21 cellular contexts compared by ENCODE assay signal in the genomic region with DNA sequence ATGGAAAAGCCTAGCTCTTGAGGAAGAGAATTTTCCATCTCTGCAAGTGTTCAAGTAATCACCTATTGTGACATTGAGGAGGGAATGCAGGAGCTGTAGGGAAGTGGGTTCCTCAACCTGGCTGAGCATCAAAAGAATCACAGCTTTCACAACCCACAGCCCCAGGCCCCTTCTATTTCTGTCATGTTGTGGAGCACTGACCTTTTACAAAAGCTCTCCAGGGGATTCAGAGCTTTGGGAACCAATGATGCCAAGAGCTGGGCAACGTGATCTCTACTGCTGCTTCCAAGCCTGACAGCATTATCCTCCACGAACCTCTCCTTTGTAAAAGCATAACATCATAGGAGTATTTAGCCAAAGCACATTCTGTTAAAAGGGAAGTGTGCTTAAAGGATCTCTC.
"Had no signal": no experiment of that assay in that cellular context is flagged by ENCODE, and none has a peak within 500 bp of the region (broad histone marks: within the 10 kb centered on the region; RNA-seq: fewer than 3 reads in every experiment).

No MANE protein-coding gene starts in this region.

- H3K9ac ChIP-seq: parathyroid adenoma had no signal

- DNase-seq: activated CD4-positive, alpha-beta T cell treated with anti-CD3 and anti-CD28 coated beads, Interleukin-2, amount 50 U/mL, for 1 hour; activated CD8-positive, alpha-beta memory T cell treated with anti-CD3 and anti-CD28 coated beads, Interleukin-2, amount 50 U/mL, for 4 hours; activated naive CD4-positive, alpha-beta T cell treated with anti-CD3 and anti-CD28 coated beads for 36 hours; activated T-cell treated with anti-CD3 and anti-CD28 coated beads, Interleukin-2, amount 50 U/mL, for 4 hours; foreskin keratinocyte; hypothalamus; kidney; naive B cell; stimulated activated CD4-positive, alpha-beta T cell treated with anti-CD3 and anti-CD28 coated beads, Interleukin-4, amount 100 ng/mL, for 24 hours; stomach; T-cell; T-helper 9 cell; testis had no signal

- H2AFZ ChIP-seq: parathyroid adenoma had no signal

- H3K36me3 Mint-ChIP-seq: naive B cell; stimulated activated effector memory CD8-positive, alpha-beta T cell treated with anti-CD3 and anti-CD28 coated beads, Interleukin-12 subunit alpha, Interleukin-12 subunit beta, amount 100 ng/mL, for 72 hours; T-cell; type B pancreatic cell had no signal

- H3K36me3 ChIP-seq: stomach had no signal

- H3K9me3 ChIP-seq: stomach, testis had no signal

- H3K9me3 Mint-ChIP-seq: activated naive CD4-positive, alpha-beta T cell treated with anti-CD3 and anti-CD28 coated beads for 36 hours; activated T-cell treated with anti-CD3 and anti-CD28 coated beads, Interleukin-2, amount 50 U/mL, for 4 hours; stimulated activated effector memory CD8-positive, alpha-beta T cell treated with anti-CD3 and anti-CD28 coated beads, Interleukin-12 subunit alpha, Interleukin-12 subunit beta, amount 100 ng/mL, for 72 hours; T-cell; type B pancreatic cell had no signal

- H3K4me3 ChIP-seq: lung, stomach, testis had no signal

- H3K27ac ChIP-seq: epithelial cell of prostate, foreskin keratinocyte, parathyroid adenoma, stomach, testis had no signal

- H3K27me3 ChIP-seq: stomach, testis had no signal

- H3K4me1 Mint-ChIP-seq: naive B cell; stimulated activated effector memory CD8-positive, alpha-beta T cell treated with anti-CD3 and anti-CD28 coated beads, Interleukin-12 subunit alpha, Interleukin-12 subunit beta, amount 100 ng/mL, for 72 hours; T-cell had no signal

- ATAC-seq: activated CD4-positive, CD25-positive, alpha-beta regulatory T cell treated with anti-CD3 and anti-CD28 coated beads, Interleukin-2, amount 50 U/mL, for 24 hours; activated T-cell treated with anti-CD3 and anti-CD28 coated beads, Interleukin-2, amount 50 U/mL, for 4 hours; foreskin keratinocyte; left lobe of liver; sciatic nerve; stimulated activated effector memory CD8-positive, alpha-beta T cell treated with anti-CD3 and anti-CD28 coated beads, Interleukin-12 subunit alpha, Interleukin-12 subunit beta, amount 100 ng/mL, for 72 hours; T-cell had no signal

- H3K79me2 ChIP-seq: parathyroid adenoma had no signal

- H3K4me3 Mint-ChIP-seq: activated naive CD4-positive, alpha-beta T cell treated with anti-CD3 and anti-CD28 coated beads for 36 hours; activated T-cell treated with anti-CD3 and anti-CD28 coated beads, Interleukin-2, amount 50 U/mL, for 4 hours; stimulated activated effector memory CD8-positive, alpha-beta T cell treated with anti-CD3 and anti-CD28 coated beads, Interleukin-12 subunit alpha, Interleukin-12 subunit beta, amount 100 ng/mL, for 72 hours; T-cell; type B pancreatic cell had no signal

- H3K27ac Mint-ChIP-seq: activated naive CD4-positive, alpha-beta T cell treated with anti-CD3 and anti-CD28 coated beads for 36 hours; naive B cell; stimulated activated effector memory CD8-positive, alpha-beta T cell treated with anti-CD3 and anti-CD28 coated beads, Interleukin-12 subunit alpha, Interleukin-12 subunit beta, amount 100 ng/mL, for 72 hours; T-cell; type B pancreatic cell had no signal

- H3K4me1 ChIP-seq: foreskin keratinocyte, parathyroid adenoma, stomach, testis had no signal
